ENCODE assay signal across 8 cellular contexts in genomic region chr5:149452007-149452664, GRCh38.
A peak's percentile ranks its signal among the peaks of the same experiment; 100 is the strongest.
DNase-seq lines count a peak whose midpoint lies in the region; ATAC-seq and TF ChIP-seq lines count a peak whose summit lies in the region.

No MANE protein-coding gene starts in this region.

- no peak overlapping the region for H3K27ac Mint-ChIP-seq in activated CD8-positive, alpha-beta memory T cell treated with anti-CD3 and anti-CD28 coated beads, Interleukin-2, amount 10 ng/mL, durations not matched to agents 7 days and 5 days
- H3K27ac Mint-ChIP-seq in activated naive CD4-positive, alpha-beta T cell treated with anti-CD3 and anti-CD28 coated beads, Interleukin-2, amount 50 U/mL, for 72 hours = peak overlapping the region in 1 of 2 donors; percentile 10

- no peak overlapping the region for H3K4me3 ChIP-seq in smooth muscle cell

- WGBS in smooth muscle cell (ENCODE audit: low lambda C conversion rate) = 9% methylated on average over 11 of the region's 11 CpGs

- no peaks in the 10 kb centered on the region for H3K27me3 Mint-ChIP-seq in activated CD8-positive, alpha-beta memory T cell treated with anti-CD3 and anti-CD28 coated beads, Interleukin-2, amount 10 ng/mL, durations not matched to agents 7 days and 5 days

- H3K36me3 Mint-ChIP-seq in activated CD8-positive, alpha-beta memory T cell treated with anti-CD3 and anti-CD28 coated beads, Interleukin-2, amount 10 ng/mL, durations not matched to agents 7 days and 5 days = no peaks in the 10 kb centered on the region
- no peaks in the 10 kb centered on the region for H3K36me3 Mint-ChIP-seq in activated naive CD4-positive, alpha-beta T cell treated with anti-CD3 and anti-CD28 coated beads, Interleukin-2, amount 50 U/mL, for 72 hours

- no peaks in the 10 kb centered on the region for H3K9me3 Mint-ChIP-seq in activated CD8-positive, alpha-beta memory T cell treated with anti-CD3 and anti-CD28 coated beads, Interleukin-2, amount 10 ng/mL, durations not matched to agents 7 days and 5 days (ENCODE audit: low read depth)
- H3K9me3 Mint-ChIP-seq in activated naive CD4-positive, alpha-beta T cell treated with anti-CD3 and anti-CD28 coated beads, Interleukin-2, amount 50 U/mL, for 72 hours = no peaks in the 10 kb centered on the region

- peak; percentile 69 for DNase-seq in HK-2 (ENCODE audit: unreplicated experiment)
- DNase-seq in astrocyte of the hippocampus (ENCODE audit: low read depth, low spot score) = peak; percentile 57
- DNase-seq in islet precursor cell = peak; percentile 98
- no peak for DNase-seq in smooth muscle cell (lab: John Stamatoyannopoulos, UW; ENCODE audit: unreplicated experiment)
- no peak for DNase-seq in GF-D8 (lab: John Stamatoyannopoulos, UW)
- no peak for DNase-seq in activated CD8-positive, alpha-beta memory T cell treated with anti-CD3 and anti-CD28 coated beads, Interleukin-2, amount 10 ng/mL, durations not matched to agents 7 days and 5 days
- DNase-seq in SIG-M5 (lab: John Stamatoyannopoulos, UW) = no peak
- no peak for DNase-seq in activated naive CD4-positive, alpha-beta T cell treated with anti-CD3 and anti-CD28 coated beads, Interleukin-2, amount 50 U/mL, for 72 hours (ENCODE audit: low spot score in 2 of 2)

- peaks cover 2% of the 10 kb centered on the region for H3K4me1 Mint-ChIP-seq in activated CD8-positive, alpha-beta memory T cell treated with anti-CD3 and anti-CD28 coated beads, Interleukin-2, amount 10 ng/mL, durations not matched to agents 7 days and 5 days

- no peaks in the 10 kb centered on the region for H3K9me3 ChIP-seq in smooth muscle cell (replicated peaks; ENCODE audit: low read depth)

- no peak overlapping the region for H2AFZ ChIP-seq in smooth muscle cell (ENCODE audit: low read depth)

- no peak overlapping the region for H3K4me3 Mint-ChIP-seq in activated CD8-positive, alpha-beta memory T cell treated with anti-CD3 and anti-CD28 coated beads, Interleukin-2, amount 10 ng/mL, durations not matched to agents 7 days and 5 days

- no peaks in the 10 kb centered on the region for H3K27me3 ChIP-seq in smooth muscle cell (ENCODE audit: low read depth)

- peak overlapping the region; percentile 98 for H3K27ac ChIP-seq in smooth muscle cell (ENCODE audit: low read depth)

- TF ChIP-seq CTCF in smooth muscle cell (IDR thresholded peaks at IDR 0.05; ENCODE audit: borderline replicate concordance, insufficient read depth, poor library complexity, severe bottlenecking) = no peak

- peaks cover 37% of the 10 kb centered on the region for H3F3A ChIP-seq in smooth muscle cell (ENCODE audit: low read depth)

- H4K20me1 ChIP-seq in smooth muscle cell (ENCODE audit: low read depth) = no peaks in the 10 kb centered on the region

- H3K9ac ChIP-seq in smooth muscle cell (ENCODE audit: low read depth) = peak overlapping the region; percentile 85

- H3K79me2 ChIP-seq in smooth muscle cell (ENCODE audit: low read depth) = no peaks in the 10 kb centered on the region

- peak overlapping the region; percentile 66 for H3K4me2 ChIP-seq in smooth muscle cell

- ATAC-seq in activated CD8-positive, alpha-beta memory T cell treated with anti-CD3 and anti-CD28 coated beads, Interleukin-2, amount 10 ng/mL, durations not matched to agents 7 days and 5 days = no peak
- no peak for ATAC-seq in activated naive CD4-positive, alpha-beta T cell treated with anti-CD3 and anti-CD28 coated beads, Interleukin-2, amount 50 U/mL, for 72 hours

- CTCF ChIA-PET in activated CD8-positive, alpha-beta memory T cell treated with anti-CD3 and anti-CD28 coated beads, Interleukin-2, amount 10 ng/mL, durations not matched to agents 7 days and 5 days (lab: Charles Lee) = interaction anchor here (1.0 to 1.9 kb wide), 3 partner anchors 9 to 18 kb away, joined by 4 to 7 read pairs (median 6); no protein-coding TSS in a partner anchor

- H3K36me3 ChIP-seq in smooth muscle cell (ENCODE audit: low read depth) = no peaks in the 10 kb centered on the region

- H3K4me1 ChIP-seq in smooth muscle cell (ENCODE audit: low read depth) = peaks cover 21% of the 10 kb centered on the region

Comparison
In these comparisons a context has a peak if more than half of its experiments do, and no peak if none do; other contexts are left out.
1. DNase-seq: peak in HK-2 (single experiment), astrocyte of the hippocampus (single experiment) and islet precursor cell (single experiment); none in smooth muscle cell (single experiment), GF-D8 (single experiment), activated CD8-positive, alpha-beta memory T cell treated with anti-CD3 and anti-CD28 coated beads, Interleukin-2, amount 10 ng/mL, durations not matched to agents 7 days and 5 days (single experiment), SIG-M5 (single experiment) and activated naive CD4-positive, alpha-beta T cell treated with anti-CD3 and anti-CD28 coated beads, Interleukin-2, amount 50 U/mL, for 72 hours (0 of 2).